ENCODE assay signal across 25 cellular contexts in genomic region chr2:32006992-32007391, GRCh38. TPM values are rescaled to one million over a fixed set of nuclear protein-coding genes. Genes with fewer than 3 reads are reported as not detected.
DNase-seq lines count a peak whose midpoint lies in the region; ATAC-seq, FAIRE-seq and TF ChIP-seq lines count a peak whose summit lies in the region.
"Had no signal": no experiment of that assay in that cellular context is flagged by ENCODE, and none has a peak within 500 bp of the region (broad histone marks: within the 10 kb centered on the region; RNA-seq: fewer than 3 reads in every experiment).

No MANE protein-coding gene starts in this region.

- peaks cover 56 to 76% (median 71%) of the 10 kb centered on the region in 3 donors for H3K4me1 Mint-ChIP-seq in CD8-positive, alpha-beta memory T cell
- H3K4me1 Mint-ChIP-seq in WTC11, result peaks cover 38% of the 10 kb centered on the region

- ATAC-seq in A549 (no peak), WTC11 (no peak), HG02763 (IDR thresholded peaks at IDR 0.05; ENCODE audit: unreplicated experiment) (no peak), HG03196 (IDR thresholded peaks at IDR 0.05; ENCODE audit: unreplicated experiment) (no peak)
- ATAC-seq: left colon; stimulated activated memory B cell treated with anti-CD40 and anti-IgM and Interleukin-4, amounts not matched to agents 10 μg/mL and 1 μg/mL and 100 μg/mL, for 72 hours had no signal

- H3K9me3 ChIP-seq in A549 (no peaks in the 10 kb centered on the region), liver (ENCODE audit: control insufficient read depth in 4 of 4, low read length in 3 of 4) (no peaks in the 10 kb centered on the region)
- H3K9me3 ChIP-seq in CD8-positive, alpha-beta memory T cell (ENCODE audit: low read length), result no peaks in the 10 kb centered on the region
- H3K9me3 ChIP-seq: adrenal gland had no signal

- H3K4me1 ChIP-seq in A549 (peaks cover 42% of the 10 kb centered on the region), liver (ENCODE audit: control insufficient read depth in 4 of 4, insufficient read depth in 4 of 4, low read length in 3 of 4) (peaks cover 11 to 62% (median 46%) of the 10 kb centered on the region in 4 donors)
- H3K4me1 ChIP-seq in CD8-positive, alpha-beta memory T cell (ENCODE audit: insufficient read depth, low read length), result peaks cover 42% of the 10 kb centered on the region

- POLR2A ChIA-PET in A549 (lab: Yijun Ruan, JAX) (no interaction called here), WTC11 (lab: Charles Lee) (no interaction called here)
- POLR2A ChIA-PET in CD8-positive, alpha-beta memory T cell (lab: Charles Lee), result no interaction called here

- peaks cover 0 to 10% (median 0%) of the 10 kb centered on the region in 3 donors for H3K36me3 Mint-ChIP-seq in CD8-positive, alpha-beta memory T cell
- no peaks in the 10 kb centered on the region for H3K36me3 Mint-ChIP-seq in WTC11

- no peaks in the 10 kb centered on the region for H3K27me3 ChIP-seq in CD8-positive, alpha-beta memory T cell (ENCODE audit: insufficient read depth, low read length, poor library complexity, severe bottlenecking)
- H3K27me3 ChIP-seq in liver (ENCODE audit: control insufficient read depth in 4 of 4, insufficient read depth in 4 of 4, low read length in 3 of 4), result no peaks in the 10 kb centered on the region
- H3K27me3 ChIP-seq: adrenal gland had no signal

- no peak for FAIRE-seq in A549 (lab: Jason Lieb, UNC)
- FAIRE-seq: endothelial cell of umbilical vein, GM12891 had no signal

- no peaks in the 10 kb centered on the region for H3K27me3 Mint-ChIP-seq in CD8-positive, alpha-beta memory T cell
- no peaks in the 10 kb centered on the region for H3K27me3 Mint-ChIP-seq in WTC11 (ENCODE audit: low read depth)
- H3K27me3 Mint-ChIP-seq: dendritic cell treated with granulocyte-macrophage colony-stimulating factor and Interleukin-4, amounts not matched to agents 40 ng/mL and 50 ng/mL, for 4 days; progenitor cell of endocrine pancreas; stimulated activated memory B cell treated with anti-CD40 and anti-IgM and Interleukin-4, amounts not matched to agents 10 μg/mL and 1 μg/mL and 100 μg/mL, for 72 hours had no signal

- peak overlapping the region; percentile 85 for H3K4me2 ChIP-seq in A549

- TF ChIP-seq EP300 in A549 (IDR thresholded peaks at IDR 0.05), result no peak

- TF ChIP-seq RAD21 in A549 (conservative IDR thresholded peaks at IDR 0.05 in 1 of 2, IDR thresholded peaks at IDR 0.05 in 1 of 2), result no peak
- TF ChIP-seq RAD21 in liver (IDR thresholded peaks at IDR 0.05), result no peak

- CTCF ChIA-PET in A549 (lab: Yijun Ruan, JAX), result interaction anchor here (0.6 to 2.3 kb wide), 4 partner anchors 8 to 293 kb away, joined by 3 to 10 read pairs (median 4); no protein-coding TSS in a partner anchor
- CTCF ChIA-PET in CD8-positive, alpha-beta memory T cell (lab: Charles Lee), result interaction anchor here (0.7 to 2.3 kb wide), 2 partner anchors 49 to 56 kb away, joined by 3 to 5 read pairs; partner anchors contain the start of gene SPAST
- CTCF ChIA-PET in WTC11 (lab: Charles Lee), result no interaction called here

- H3K9ac ChIP-seq in liver (ENCODE audit: low read depth in 1 of 2, low read length in 2 of 2), result no peak overlapping the region

- H3K27ac Mint-ChIP-seq in CD8-positive, alpha-beta memory T cell, result peak overlapping the region in 1 of 8 donors; percentile 1
- H3K27ac Mint-ChIP-seq in WTC11, result 0 out of 2 replicates have a peak overlapping the region, but pooled peaks have one; percentile 0
- H3K27ac Mint-ChIP-seq: activated T-helper 2 cell treated with anti-CD3 and anti-CD28 coated beads, Interferon-gamma antibody, Interleukin-2, Interleukin-4, amounts not matched to agents 10 μg/mL and 5 μg/mL and 100 μg/mL, durations not matched to agents 14 hours and 24 hours and 36 hours; dendritic cell treated with granulocyte-macrophage colony-stimulating factor and Interleukin-4, amounts not matched to agents 40 ng/mL and 50 ng/mL, for 4 days; nephron; progenitor cell of endocrine pancreas; stimulated activated memory B cell treated with anti-CD40 and anti-IgM and Interleukin-4, amounts not matched to agents 10 μg/mL and 1 μg/mL and 100 μg/mL, for 72 hours had no signal

- TF ChIP-seq CTCF in A549 (IDR thresholded peaks at IDR 0.05) (no peak), WTC11 (IDR thresholded peaks at IDR 0.05) (no peak), liver (IDR thresholded peaks at IDR 0.05; ENCODE audit: low read depth, low read length, missing input control) (no peak)

- H3K36me3 ChIP-seq in CD8-positive, alpha-beta memory T cell (ENCODE audit: insufficient read depth, low read length), result no peaks in the 10 kb centered on the region
- no peaks in the 10 kb centered on the region for H3K36me3 ChIP-seq in liver (ENCODE audit: control insufficient read depth in 4 of 4, insufficient read depth in 3 of 4, low read depth in 1 of 4, low read length in 3 of 4)
- H3K36me3 ChIP-seq: adrenal gland had no signal

- no peak for TF ChIP-seq POLR2A in A549 (IDR thresholded peaks at IDR 0.05; ENCODE audit: low read length)

- H3K27ac ChIP-seq in A549 (no peak overlapping the region), liver (ENCODE audit: low read depth in 1 of 2, low read length in 2 of 2) (no peak overlapping the region)
- no peak overlapping the region for H3K27ac ChIP-seq in CD8-positive, alpha-beta memory T cell (ENCODE audit: low read depth, low read length)
- H3K27ac ChIP-seq: adrenal gland had no signal

- peak overlapping the region in 4 of 7 donors; percentile 3 to 15 (median 6) for H3K4me3 Mint-ChIP-seq in CD8-positive, alpha-beta memory T cell
- H3K4me3 Mint-ChIP-seq in WTC11, result no peak overlapping the region
- H3K4me3 Mint-ChIP-seq: dendritic cell treated with granulocyte-macrophage colony-stimulating factor and Interleukin-4, amounts not matched to agents 40 ng/mL and 50 ng/mL, for 4 days; nephron; stimulated activated memory B cell treated with anti-CD40 and anti-IgM and Interleukin-4, amounts not matched to agents 10 μg/mL and 1 μg/mL and 100 μg/mL, for 72 hours had no signal

- H3K4me3 ChIP-seq in A549 (no peak overlapping the region), liver (ENCODE audit: low read depth in 1 of 3, low read length in 3 of 3) (no peak overlapping the region)
- H3K4me3 ChIP-seq in CD8-positive, alpha-beta memory T cell (ENCODE audit: low read length), result no peak overlapping the region
- H3K4me3 ChIP-seq: adrenal gland had no signal

- H3K9me3 Mint-ChIP-seq in CD8-positive, alpha-beta memory T cell, result no peaks in the 10 kb centered on the region
- H3K9me3 Mint-ChIP-seq in WTC11, result no peaks in the 10 kb centered on the region
- H3K9me3 Mint-ChIP-seq: activated T-helper 2 cell treated with anti-CD3 and anti-CD28 coated beads, Interferon-gamma antibody, Interleukin-2, Interleukin-4, amounts not matched to agents 10 μg/mL and 5 μg/mL and 100 μg/mL, durations not matched to agents 14 hours and 24 hours and 36 hours; dendritic cell treated with granulocyte-macrophage colony-stimulating factor and Interleukin-4, amounts not matched to agents 40 ng/mL and 50 ng/mL, for 4 days; nephron; stimulated activated memory B cell treated with anti-CD40 and anti-IgM and Interleukin-4, amounts not matched to agents 10 μg/mL and 1 μg/mL and 100 μg/mL, for 72 hours had no signal

- DNase-seq in A549 (ENCODE audit: low read depth in 1 of 2, low spot score in 1 of 2), result no peak
- no peak for DNase-seq in CD8-positive, alpha-beta memory T cell
- DNase-seq in WTC11 (ENCODE audit: low spot score), result no peak
- no peak for DNase-seq in activated gamma-delta T cell (lab: John Stamatoyannopoulos, UW)
- no peak for DNase-seq in NCI-H446 (lab: John Stamatoyannopoulos, UW)
- DNase-seq: activated CD4-positive, alpha-beta T cell treated with anti-CD3 and anti-CD28 coated beads for 4 hours; adrenal gland; HCEC 1CT; left colon; NCI-H1092; NCI-H187 treated with DMSO at 0.1 percent for 48 hours; NCI-H226; NCI-H774; Right ventricle myocardium superior; SW 1271 had no signal

TF ChIP-seq in A549, 52 proteins besides CTCF, POLR2A, EP300 and RAD21 (continues in another document):
- TF ChIP-seq KDM1A (IDR thresholded peaks at IDR 0.05; ENCODE audit: low read depth), result no peak
- TF ChIP-seq KDM5A (IDR thresholded peaks at IDR 0.05), result no peak
- no peak for TF ChIP-seq EHF (CRISPR knock-in tag; IDR thresholded peaks at IDR 0.05)

TF ChIP-seq in WTC11, 78 proteins besides CTCF, POLR2A, EP300 and RAD21 (continues in another document):
- TF ChIP-seq ESRRA (CRISPR knock-in tag; IDR thresholded peaks at IDR 0.05; ENCODE audit: borderline replicate concordance) (no peak), TEAD1 (CRISPR knock-in tag; IDR thresholded peaks at IDR 0.05) (no peak)

TF ChIP-seq in liver, 16 proteins besides CTCF, POLR2A, EP300 and RAD21 (continues in another document):
- TF ChIP-seq RXRA (IDR thresholded peaks at IDR 0.05) (peak in 1 of 2 donors; percentile 59), FOXA2 (IDR thresholded peaks at IDR 0.05) (peak; percentile 58)

RNA-seq across cellular contexts. Expression of gene MEMO1, which starts 3.8 kb away (rescaled TPM):
- 72.9 and 87.0 TPM in 2 replicates for polyA plus RNA-seq in A549 (2011; rRNA removed)
- polyA plus RNA-seq in A549 (2012; cell fraction: cytosol; rRNA removed), result 67.5 and 84.5 TPM in 2 replicates
- polyA plus RNA-seq in A549 (2012; cell fraction: nucleus; rRNA removed), result 39.3 and 39.5 TPM in 2 replicates
- polyA plus RNA-seq in A549 (2017; fragmentation: RNase III; extraction: RNeasy Plus Mini Kit Qiagen cat#74134 plus additional on column Dnase treatment), result 77.3 to 91.6 TPM (median 80.2 TPM) in 3 replicates
- 44.7 and 54.5 TPM in 2 replicates for polyA minus RNA-seq in A549 (2011; rRNA and poly(A)+ RNA removed)
- 10 to 100 TPM; 73.8 to 78.6 TPM for total RNA-seq in CD8-positive, alpha-beta memory T cell
- 27.7 TPM for polyA plus RNA-seq in CD8-positive, alpha-beta memory T cell
- total RNA-seq in WTC11 (2021), result 43.1 to 45.5 TPM (median 44.4 TPM) in 3 replicates
- total RNA-seq in liver, result 10 to 100 TPM; 26.0 to 28.6 TPM
- polyA plus RNA-seq in liver, result 10 to 100 TPM; 22.4 to 32.9 TPM

RNA-seq across cellular contexts. Expression of gene DPY30, which starts 32.6 kb away (rescaled TPM):
- polyA plus RNA-seq in A549 (2011; rRNA removed) (176 and 239 TPM in 2 replicates), A549 (2017; fragmentation: RNase III; extraction: RNeasy Plus Mini Kit Qiagen cat#74134 plus additional on column Dnase treatment) (142 to 155 TPM (median 153 TPM) in 3 replicates), liver (10 to 100 TPM; 36.5 to 75.4 TPM)
- polyA plus RNA-seq in A549 (2012; cell fraction: cytosol; rRNA removed), result 108 and 161 TPM in 2 replicates
- 33.7 and 52.3 TPM in 2 replicates for polyA plus RNA-seq in A549 (2012; cell fraction: nucleus; rRNA removed)
- polyA minus RNA-seq in A549 (2011; rRNA and poly(A)+ RNA removed), result 17.8 and 23.9 TPM in 2 replicates
- total RNA-seq in CD8-positive, alpha-beta memory T cell, result 10 to 100 TPM; 78.2 to 82.7 TPM
- polyA plus RNA-seq in CD8-positive, alpha-beta memory T cell, result 155 TPM
- total RNA-seq in WTC11 (2021) (116 to 136 TPM (median 135 TPM) in 3 replicates), liver (10 to 100 TPM; 24.3 to 32.5 TPM)

RNA-seq across cellular contexts. Expression of gene SPAST, which starts 56.4 kb away (rescaled TPM):
- polyA plus RNA-seq in A549 (2011; rRNA removed) (31.1 and 36.3 TPM in 2 replicates), A549 (2017; fragmentation: RNase III; extraction: RNeasy Plus Mini Kit Qiagen cat#74134 plus additional on column Dnase treatment) (18.3 to 19.1 TPM (median 18.7 TPM) in 3 replicates), liver (1 to 10 TPM; 3.2 to 4.3 TPM)
- polyA plus RNA-seq in A549 (2012; cell fraction: cytosol; rRNA removed), result 5.3 and 6.0 TPM in 2 replicates
- 2.6 and 3.6 TPM in 2 replicates for polyA plus RNA-seq in A549 (2012; cell fraction: nucleus; rRNA removed)
- polyA minus RNA-seq in A549 (2011; rRNA and poly(A)+ RNA removed), result 14.4 and 15.4 TPM in 2 replicates
- total RNA-seq in CD8-positive, alpha-beta memory T cell, result 10 to 100 TPM; 19.7 to 20.4 TPM
- 10.6 TPM for polyA plus RNA-seq in CD8-positive, alpha-beta memory T cell
- total RNA-seq in WTC11 (2021) (25.9 to 28.4 TPM (median 26.8 TPM) in 3 replicates), liver (10 to 100 TPM; 11.0 to 16.8 TPM)
